ENCODE assay signal across 1 cellular context in genomic region chr12:100437038-100437841, GRCh38.
A peak's percentile ranks its signal among the peaks of the same experiment; 100 is the strongest.
TF ChIP-seq lines count a peak whose summit lies in the region.

No MANE protein-coding gene starts in this region.

TF ChIP-seq in HepG2, 621 proteins besides CTCF, POLR2A, EP300 and RAD21 (continued from another document and continues in another):
- peak; percentile 37; the same call in 1 of the 2 replicates for TF ChIP-seq ZFP91 (CRISPR knock-in tag; IDR thresholded peaks at IDR 0.05; ENCODE audit: borderline replicate concordance)
- no peak for TF ChIP-seq ZNF720 (CRISPR knock-in tag; IDR thresholded peaks at IDR 0.05)
- no peak for TF ChIP-seq E2F5 (CRISPR knock-in tag; conservative IDR thresholded peaks at IDR 0.05)
- no peak for TF ChIP-seq ZMAT3 (CRISPR knock-in tag; conservative IDR thresholded peaks at IDR 0.05)
- TF ChIP-seq SIN3B (IDR thresholded peaks at IDR 0.05; ENCODE audit: low read length): no peak
- TF ChIP-seq ZNF414 (CRISPR knock-in tag; IDR thresholded peaks at IDR 0.05): no peak; the same call in 1 of the 2 replicates
- TF ChIP-seq ZNF337 (CRISPR knock-in tag; IDR thresholded peaks at IDR 0.05; ENCODE audit: borderline replicate concordance, low read depth): no peak
- TF ChIP-seq HNF1B (CRISPR knock-in tag; IDR thresholded peaks at IDR 0.05): peak; percentile 79
- peak; percentile 94 for TF ChIP-seq ZNF644 (CRISPR knock-in tag; IDR thresholded peaks at IDR 0.05; ENCODE audit: low read depth)
- no peak for TF ChIP-seq ZUFSP (CRISPR knock-in tag; IDR thresholded peaks at IDR 0.05; ENCODE audit: borderline replicate concordance)
- peak; percentile 82 for TF ChIP-seq STAT6 (CRISPR knock-in tag; IDR thresholded peaks at IDR 0.05; ENCODE audit: borderline replicate concordance)
- TF ChIP-seq THRA (CRISPR knock-in tag; IDR thresholded peaks at IDR 0.05; ENCODE audit: borderline replicate concordance): peak; percentile 95
- TF ChIP-seq TBX3 (IDR thresholded peaks at IDR 0.05; ENCODE audit: borderline replicate concordance): peak; percentile 90
- TF ChIP-seq KLF16 (CRISPR knock-in tag; IDR thresholded peaks at IDR 0.05): peak in 1 of 2 experiments; percentile 95; a peak in 2 of 4 replicates
- TF ChIP-seq POLR2AphosphoS2 (IDR thresholded peaks at IDR 0.05; ENCODE audit: low read depth, low read length): no peak
- TF ChIP-seq ZNF766 (CRISPR knock-in tag; IDR thresholded peaks at IDR 0.05; ENCODE audit: borderline replicate concordance): no peak
- TF ChIP-seq ZNF275 (CRISPR knock-in tag; IDR thresholded peaks at IDR 0.05; ENCODE audit: borderline replicate concordance): no peak
- no peak for TF ChIP-seq MBNL3 (CRISPR knock-in tag; conservative IDR thresholded peaks at IDR 0.05)
- no peak for TF ChIP-seq WIZ (CRISPR knock-in tag; IDR thresholded peaks at IDR 0.05)
- 0 out of 2 replicates have a peak, but pooled peaks have one; percentile 10 for TF ChIP-seq SP4 (CRISPR knock-in tag; IDR thresholded peaks at IDR 0.05)
- peak; percentile 52; the same call in 1 of the 2 replicates for TF ChIP-seq ARNTL (CRISPR knock-in tag; IDR thresholded peaks at IDR 0.05)
- no peak for TF ChIP-seq ZNF589 (CRISPR knock-in tag; conservative IDR thresholded peaks at IDR 0.05)
- no peak for TF ChIP-seq USF2 (IDR thresholded peaks at IDR 0.05; ENCODE audit: low read depth, low read length)
- TF ChIP-seq USF2 (CRISPR knock-in tag; IDR thresholded peaks at IDR 0.05; ENCODE audit: borderline replicate concordance): no peak
- TF ChIP-seq JUN (CRISPR knock-in tag; IDR thresholded peaks at IDR 0.05): 0 out of 2 replicates have a peak, but pooled peaks have one; percentile 62
- TF ChIP-seq KAT7 (CRISPR knock-in tag; IDR thresholded peaks at IDR 0.05; ENCODE audit: borderline replicate concordance): 0 out of 2 replicates have a peak, but pooled peaks have one; percentile 80
- no peak for TF ChIP-seq ZNF44 (CRISPR knock-in tag; IDR thresholded peaks at IDR 0.05)
- TF ChIP-seq HCFC1 (IDR thresholded peaks at IDR 0.05; ENCODE audit: low read depth, low read length): no peak
- no peak for TF ChIP-seq PRDM4 (CRISPR knock-in tag; IDR thresholded peaks at IDR 0.05; ENCODE audit: borderline replicate concordance)
- TF ChIP-seq MIER2 (CRISPR knock-in tag; IDR thresholded peaks at IDR 0.05): peak; percentile 87
- TF ChIP-seq KMT2B (CRISPR knock-in tag; IDR thresholded peaks at IDR 0.05): peak; percentile 82
- no peak for TF ChIP-seq ZNF512B (CRISPR knock-in tag; IDR thresholded peaks at IDR 0.05; ENCODE audit: borderline replicate concordance)
- TF ChIP-seq BORCS8-MEF2B (CRISPR knock-in tag; IDR thresholded peaks at IDR 0.05): 0 out of 2 replicates have a peak, but pooled peaks have one; percentile 63
- peak; percentile 90; the same call in 1 of the 2 replicates for TF ChIP-seq FOXK1 (CRISPR knock-in tag; IDR thresholded peaks at IDR 0.05; ENCODE audit: borderline replicate concordance, low read depth)
- no peak for TF ChIP-seq ZNF776 (CRISPR knock-in tag; IDR thresholded peaks at IDR 0.05)
- TF ChIP-seq SRY (CRISPR knock-in tag; IDR thresholded peaks at IDR 0.05): peak; percentile 60; the same call in 1 of the 2 replicates
- no peak for TF ChIP-seq ZNF616 (CRISPR knock-in tag; IDR thresholded peaks at IDR 0.05; ENCODE audit: low read depth)
- TF ChIP-seq MAF1 (CRISPR knock-in tag; IDR thresholded peaks at IDR 0.05; ENCODE audit: borderline replicate concordance): peak; percentile 41; the same call in 1 of the 2 replicates
- TF ChIP-seq MXI1 (IDR thresholded peaks at IDR 0.05; ENCODE audit: borderline replicate concordance, low read depth, low read length): 0 out of 3 replicates have a peak, but pooled peaks have one; percentile 24
- TF ChIP-seq SALL1 (CRISPR knock-in tag; IDR thresholded peaks at IDR 0.05): peak; percentile 99
- TF ChIP-seq NCOA1 (CRISPR knock-in tag; IDR thresholded peaks at IDR 0.05): peak; percentile 84; the same call in 1 of the 2 replicates
